Comparison of ENCODE assay signal across 9 cellular contexts in the genomic region with DNA sequence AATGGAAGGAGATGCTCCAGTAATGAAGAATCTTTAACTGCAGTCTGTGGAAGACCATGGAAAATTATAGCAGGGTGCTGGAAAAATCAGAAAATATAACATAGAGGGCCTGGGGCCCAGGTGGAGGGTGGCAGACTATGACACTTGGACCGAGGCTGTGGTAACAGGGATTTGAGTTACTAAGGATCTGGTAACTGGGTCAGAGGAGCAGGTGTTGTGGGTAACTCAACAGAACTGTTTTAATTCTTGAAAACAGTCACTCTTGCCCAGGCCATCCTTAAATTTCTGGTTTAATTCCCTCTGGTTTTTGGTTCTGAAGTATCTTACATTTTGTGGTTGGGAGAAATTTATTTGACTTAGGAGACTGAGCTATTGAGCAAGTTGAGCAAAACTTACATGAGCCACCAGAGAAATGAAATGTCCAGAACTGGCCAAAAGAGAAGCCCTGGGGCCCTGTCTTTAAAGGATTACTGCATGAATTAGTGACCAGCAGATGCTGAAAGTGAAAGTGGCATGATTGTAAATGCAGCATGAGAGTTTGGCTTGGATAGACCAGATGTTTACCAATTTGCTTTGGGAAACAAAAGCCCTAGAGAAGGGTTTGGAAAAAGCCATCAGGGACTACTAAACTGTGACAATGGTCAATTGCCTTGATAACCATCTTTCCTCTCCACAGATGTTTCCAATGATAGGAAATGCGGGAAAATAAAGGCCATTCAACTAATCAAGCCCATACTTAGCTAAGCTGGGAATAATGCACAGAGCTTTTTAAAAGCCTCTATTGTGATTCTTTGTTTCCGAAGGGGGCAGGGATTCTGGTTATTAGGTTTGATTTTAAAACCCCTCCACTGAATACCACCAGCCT.
DNase-seq lines count a peak whose midpoint lies in the region; ATAC-seq, FAIRE-seq and TF ChIP-seq lines count a peak whose summit lies in the region.
"Had no signal": no experiment of that assay in that cellular context is flagged by ENCODE, and none has a peak within 500 bp of the region (broad histone marks: within the 10 kb centered on the region; RNA-seq: fewer than 3 reads in every experiment).

No MANE protein-coding gene starts in this region.

- no TSS peak for BruUV-seq in K562 (replicated peaks; lab: Mats Ljungman, UMichigan)

- WGBS in K562 (ENCODE audit: insufficient coverage, low coverage, missing lambda C conversion rate), result 2% methylated on average over 3 of the region's 3 CpGs
- 79 to 91% (median 88%) methylated on average over 3 of the region's 3 CpGs for whole genome bisulfite sequencing in stomach, 5 donors

- H3K36me3 Mint-ChIP-seq in activated T-helper 2 cell treated with anti-CD3 and anti-CD28 coated beads, Interferon-gamma antibody, Interleukin-2, Interleukin-4, amounts not matched to agents 10 μg/mL and 5 μg/mL and 100 μg/mL, durations not matched to agents 14 hours and 24 hours and 36 hours (ENCODE audit: low read depth), result peaks cover 11% of the 10 kb centered on the region

- no peaks in the 10 kb centered on the region for H3K27me3 ChIP-seq in K562 (ENCODE audit: control insufficient read depth in 2 of 2, insufficient read depth in 2 of 2, low read length in 2 of 2)
- no peaks in the 10 kb centered on the region for H3K27me3 ChIP-seq in right atrium auricular region
- H3K27me3 ChIP-seq in stomach, result no peaks in the 10 kb centered on the region

- TF ChIP-seq CTCF in K562 (IDR thresholded peaks at IDR 0.05 in 2 of 3, conservative IDR thresholded peaks at IDR 0.05 in 1 of 3; ENCODE audit: insufficient read depth in 2 of 3, low read depth in 1 of 3, low read length in 3 of 3) (no peak), right atrium auricular region (IDR thresholded peaks at IDR 0.05) (no peak), stomach (IDR thresholded peaks at IDR 0.05) (no peak)

- POLR2A ChIA-PET in K562 (lab: Yijun Ruan, JAX), result no interaction called here

- H3K4me1 ChIP-seq in K562 (replicated peaks in 1 of 2; ENCODE audit: control insufficient read depth in 2 of 2, insufficient read depth in 2 of 2, low read length in 2 of 2), result no peaks in the 10 kb centered on the region
- peaks cover 0 to 39% of the 10 kb centered on the region in 2 donors for H3K4me1 ChIP-seq in right atrium auricular region
- H3K4me1 ChIP-seq in stomach, result peaks cover 0 to 10% (median 5%) of the 10 kb centered on the region in 4 donors

- H2AFZ ChIP-seq in K562 (ENCODE audit: low read depth, low read length), result no peak overlapping the region

- ATAC-seq in K562, result no peak
- ATAC-seq in esophagus mucosa, result no peak

- CTCF ChIA-PET in K562 (lab: Yijun Ruan, JAX; ENCODE audit: low intra/inter-chr PET ratio), result no interaction called here

- 0 out of 2 replicates have a peak, but pooled peaks cover 2% of the 10 kb centered on the region for H3K9me3 ChIP-seq in K562 (replicated peaks; ENCODE audit: control insufficient read depth, insufficient read depth, low read depth, low read length)
- H3K9me3 ChIP-seq in right atrium auricular region, result no peaks in the 10 kb centered on the region
- no peaks in the 10 kb centered on the region for H3K9me3 ChIP-seq in stomach

- H3K4me1 Mint-ChIP-seq in activated T-helper 2 cell treated with anti-CD3 and anti-CD28 coated beads, Interferon-gamma antibody, Interleukin-2, Interleukin-4, amounts not matched to agents 10 μg/mL and 5 μg/mL and 100 μg/mL, durations not matched to agents 14 hours and 24 hours and 36 hours (ENCODE audit: low read depth), result peaks cover 16% of the 10 kb centered on the region
- H3K4me1 Mint-ChIP-seq: activated B cell treated with CpG ODN at 0.5 μM for 24 hours had no signal

- H3K4me3 ChIP-seq in K562 (no peak overlapping the region), right atrium auricular region (no peak overlapping the region), stomach (no peak overlapping the region)

- DNase-seq in H4 (ENCODE audit: low spot score), result peak; percentile 29
- DNase-seq in K562 (ENCODE audit: extremely low read depth in 1 of 4, low spot score in 3 of 4), result no peak
- no peak for DNase-seq in right atrium auricular region (ENCODE audit: low spot score)
- DNase-seq in stomach, result no peak
- no peak for DNase-seq in activated T-helper 2 cell treated with anti-CD3 and anti-CD28 coated beads, Interferon-gamma antibody, Interleukin-2, Interleukin-4, amounts not matched to agents 10 μg/mL and 5 μg/mL and 100 μg/mL, durations not matched to agents 14 hours and 24 hours and 36 hours (ENCODE audit: low spot score)
- DNase-seq in hepatic stellate cell (ENCODE audit: low spot score), result no peak
- DNase-seq: activated B cell treated with CpG ODN at 0.5 μM for 24 hours, Karpas-422 had no signal

- no peak overlapping the region for H3K4me3 Mint-ChIP-seq in activated T-helper 2 cell treated with anti-CD3 and anti-CD28 coated beads, Interferon-gamma antibody, Interleukin-2, Interleukin-4, amounts not matched to agents 10 μg/mL and 5 μg/mL and 100 μg/mL, durations not matched to agents 14 hours and 24 hours and 36 hours (ENCODE audit: low read depth)
- H3K4me3 Mint-ChIP-seq: activated B cell treated with CpG ODN at 0.5 μM for 24 hours had no signal

- no peak for FAIRE-seq in K562 (lab: Jason Lieb, UNC)

- in situ Hi-C loops in K562 (cut with MboI), result no loop called here

- H3K9ac ChIP-seq in K562 (ENCODE audit: insufficient read depth in 1 of 2, low read depth in 2 of 2, low read length in 2 of 2), result no peak overlapping the region

- H3K9me1 ChIP-seq in K562 (ENCODE audit: control insufficient read depth, insufficient read depth, low read length), result no peaks in the 10 kb centered on the region

- intact Hi-C loops in K562 (cut with micrococcal nuclease) (no loop called here), stomach (cut with DNase I; ENCODE audit: low total_unique reads) (no loop called here)
- intact Hi-C loops in activated T-helper 2 cell treated with anti-CD3 and anti-CD28 coated beads, Interferon-gamma antibody, Interleukin-2, Interleukin-4, amounts not matched to agents 10 μg/mL and 5 μg/mL and 100 μg/mL, durations not matched to agents 14 hours and 24 hours and 36 hours (cut with micrococcal nuclease), result no loop called here

- no peak overlapping the region for H3K27ac ChIP-seq in K562 (ENCODE audit: extremely low read depth, low read depth, low read length)
- H3K27ac ChIP-seq in right atrium auricular region, result peak overlapping the region; percentile 8 to 58
- H3K27ac ChIP-seq in stomach, result peak overlapping the region in 4 of 5 donors; percentile 16 to 62 (median 47)

- H3K36me3 ChIP-seq in K562 (ENCODE audit: control insufficient read depth, insufficient read depth, low read length) (no peaks in the 10 kb centered on the region), right atrium auricular region (no peaks in the 10 kb centered on the region), stomach (no peaks in the 10 kb centered on the region)

- no peak overlapping the region for H3K4me2 ChIP-seq in K562 (ENCODE audit: insufficient read depth, low read length)

- H4K20me1 ChIP-seq in K562 (replicated peaks; ENCODE audit: control insufficient read depth, insufficient read depth, low read length), result no peaks in the 10 kb centered on the region

- no peak for TF ChIP-seq RAD21 in K562 (CRISPR knock-in tag; conservative IDR thresholded peaks at IDR 0.05 in 1 of 2, IDR thresholded peaks at IDR 0.05 in 1 of 2)

- no peak for TF ChIP-seq POLR2A in K562 (conservative IDR thresholded peaks at IDR 0.05)
- TF ChIP-seq POLR2A in stomach (IDR thresholded peaks at IDR 0.05), result no peak

- TF ChIP-seq EP300 in K562 (IDR thresholded peaks at IDR 0.05; ENCODE audit: low read length), result no peak
- TF ChIP-seq EP300 in stomach (IDR thresholded peaks at IDR 0.05), result no peak

- H3K27ac Mint-ChIP-seq in activated T-helper 2 cell treated with anti-CD3 and anti-CD28 coated beads, Interferon-gamma antibody, Interleukin-2, Interleukin-4, amounts not matched to agents 10 μg/mL and 5 μg/mL and 100 μg/mL, durations not matched to agents 14 hours and 24 hours and 36 hours, result no peak overlapping the region
- H3K27ac Mint-ChIP-seq: activated B cell treated with CpG ODN at 0.5 μM for 24 hours had no signal

- no peaks in the 10 kb centered on the region for H3K27me3 Mint-ChIP-seq in activated T-helper 2 cell treated with anti-CD3 and anti-CD28 coated beads, Interferon-gamma antibody, Interleukin-2, Interleukin-4, amounts not matched to agents 10 μg/mL and 5 μg/mL and 100 μg/mL, durations not matched to agents 14 hours and 24 hours and 36 hours (ENCODE audit: low read depth)
- H3K27me3 Mint-ChIP-seq: activated B cell treated with CpG ODN at 0.5 μM for 24 hours had no signal

- H3K9me3 Mint-ChIP-seq in activated T-helper 2 cell treated with anti-CD3 and anti-CD28 coated beads, Interferon-gamma antibody, Interleukin-2, Interleukin-4, amounts not matched to agents 10 μg/mL and 5 μg/mL and 100 μg/mL, durations not matched to agents 14 hours and 24 hours and 36 hours, result peaks cover 4% of the 10 kb centered on the region
- H3K9me3 Mint-ChIP-seq: activated B cell treated with CpG ODN at 0.5 μM for 24 hours had no signal

- H3K79me2 ChIP-seq in K562 (ENCODE audit: control insufficient read depth, insufficient read depth, low read length), result no peaks in the 10 kb centered on the region

TF ChIP-seq in K562, 482 proteins besides CTCF, POLR2A, EP300 and RAD21:
- TF ChIP-seq ZNF311 (CRISPR knock-in tag; IDR thresholded peaks at IDR 0.05) (peak; percentile 54; the same call in 1 of the 2 replicates), POLR2G (IDR thresholded peaks at IDR 0.05; ENCODE audit: low read depth, low read length) (no peak)
